ENCODE assay signal across 1 cellular context in the genomic region with DNA sequence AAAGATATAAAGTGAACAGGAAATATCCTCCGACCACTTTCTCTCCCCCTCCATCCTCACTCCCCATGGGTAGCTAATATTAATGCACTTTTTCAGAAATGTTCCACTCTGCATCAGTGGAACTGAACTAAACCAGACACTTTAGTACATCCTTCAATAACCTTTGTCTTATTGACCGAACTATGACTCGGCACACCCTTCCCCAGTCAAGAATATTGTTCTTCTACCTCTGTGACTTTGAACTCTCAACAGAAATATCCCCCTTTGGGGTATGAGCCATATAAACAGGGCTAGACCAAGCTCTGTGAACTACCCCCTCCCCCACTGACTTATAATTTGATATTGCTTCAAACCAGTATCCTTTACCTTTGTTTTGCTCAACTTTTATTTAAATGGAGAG.
TF ChIP-seq lines count a peak whose summit lies in the region.

No MANE protein-coding gene starts in this region.

TF ChIP-seq in IMR-90, 13 proteins besides CTCF, POLR2A, EP300 and RAD21 (continued from another document):
- TF ChIP-seq, protein P1, sequence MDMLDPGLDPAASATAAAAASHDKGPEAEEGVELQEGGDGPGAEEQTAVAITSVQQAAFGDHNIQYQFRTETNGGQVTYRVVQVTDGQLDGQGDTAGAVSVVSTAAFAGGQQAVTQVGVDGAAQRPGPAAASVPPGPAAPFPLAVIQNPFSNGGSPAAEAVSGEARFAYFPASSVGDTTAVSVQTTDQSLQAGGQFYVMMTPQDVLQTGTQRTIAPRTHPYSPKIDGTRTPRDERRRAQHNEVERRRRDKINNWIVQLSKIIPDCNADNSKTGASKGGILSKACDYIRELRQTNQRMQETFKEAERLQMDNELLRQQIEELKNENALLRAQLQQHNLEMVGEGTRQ (IDR thresholded peaks at IDR 0.05; ENCODE audit: low read depth, low read length) = no peak
- TF ChIP-seq NFE2L2 (IDR thresholded peaks at IDR 0.05; ENCODE audit: low read depth, low read length) (no peak), RCOR1 (IDR thresholded peaks at IDR 0.05; ENCODE audit: insufficient replicate concordance, low read length) (no peak), SMC3 (IDR thresholded peaks at IDR 0.05; ENCODE audit: low read depth, low read length) (no peak), CEBPB (IDR thresholded peaks at IDR 0.05; ENCODE audit: low read depth, low read length) (no peak), ELK1 (IDR thresholded peaks at IDR 0.05; ENCODE audit: borderline replicate concordance, low read depth, low read length) (no peak), FOS (IDR thresholded peaks at IDR 0.05; ENCODE audit: low read depth, low read length) (no peak), MXI1 (IDR thresholded peaks at IDR 0.05; ENCODE audit: borderline replicate concordance, low read depth, low read length) (no peak), MAFK (IDR thresholded peaks at IDR 0.05; ENCODE audit: low read depth, low read length) (no peak), RFX5 (IDR thresholded peaks at IDR 0.05; ENCODE audit: low read depth, low read length) (no peak), BHLHE40 (IDR thresholded peaks at IDR 0.05; ENCODE audit: low read depth, low read length) (no peak)
